In the genomic region with DNA sequence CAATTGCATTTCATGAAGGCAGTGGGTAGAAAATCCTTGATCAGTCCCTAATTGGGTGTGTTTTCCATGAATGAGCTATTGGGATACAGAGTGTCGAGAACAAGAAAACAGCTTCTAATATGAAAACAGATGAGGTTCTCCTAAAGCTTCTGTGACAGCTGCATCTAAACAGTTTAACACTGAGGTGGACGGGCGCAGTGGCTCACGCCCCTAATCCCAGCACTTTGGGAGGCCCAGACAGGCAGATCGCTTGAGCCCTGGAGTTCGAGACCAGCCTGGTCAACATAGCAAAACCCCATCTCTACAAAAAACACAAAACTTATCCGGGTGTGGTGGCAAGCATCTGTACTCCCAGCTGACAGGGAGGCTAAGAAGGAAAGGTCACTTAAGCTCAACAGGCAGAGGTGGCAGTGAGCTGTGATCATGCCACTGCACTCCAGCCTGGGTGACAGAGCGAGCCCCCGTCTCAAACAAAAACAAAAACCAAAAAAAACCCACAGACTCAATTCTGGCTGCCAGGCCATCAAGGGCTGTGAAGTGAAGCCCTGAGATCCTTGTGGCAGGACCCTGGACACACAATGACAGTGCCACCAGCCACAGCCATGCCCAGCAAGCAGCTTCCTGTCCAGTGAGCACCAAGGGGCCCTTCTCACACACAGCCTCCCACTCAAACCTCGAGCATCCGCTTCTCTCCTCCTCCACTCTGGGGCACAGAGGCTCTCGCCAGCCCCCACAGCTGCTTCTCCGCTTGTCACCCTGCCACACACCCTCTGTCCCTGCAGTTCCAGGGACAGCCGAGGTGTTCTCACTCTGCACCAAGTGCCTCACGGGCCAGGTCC, we compare ENCODE assay signal across 10 cellular contexts. TPM values are rescaled to one million over a fixed set of nuclear protein-coding genes. Genes with fewer than 3 reads are reported as not detected.
DNase-seq lines count a peak whose midpoint lies in the region; ATAC-seq and TF ChIP-seq lines count a peak whose summit lies in the region.
"Had no signal": no experiment of that assay in that cellular context is flagged by ENCODE, and none has a peak within 500 bp of the region (broad histone marks: within the 10 kb centered on the region; RNA-seq: fewer than 3 reads in every experiment).

No MANE protein-coding gene starts in this region.

- DNase-seq in CD4-positive, alpha-beta memory T cell = no peak
- peak; percentile 44 for DNase-seq in activated naive CD8-positive, alpha-beta T cell treated with anti-CD3 and anti-CD28 coated beads for 36 hours
- DNase-seq in neural crest cell (ENCODE audit: low read depth, low spot score) = no peak
- no peak for DNase-seq in kidney tubule cell (ENCODE audit: low spot score)
- DNase-seq in NCI-H1048 (lab: John Stamatoyannopoulos, UW) = no peak
- DNase-seq: DMS53, T1000 had no signal

- no peak overlapping the region for H2AFZ ChIP-seq in KMS-11 (ENCODE audit: low read depth)

- peak overlapping the region; percentile 44 to 91 (median 90) for H3K27ac Mint-ChIP-seq in CD4-positive, alpha-beta memory T cell
- peak overlapping the region; percentile 73 for H3K27ac Mint-ChIP-seq in activated naive CD8-positive, alpha-beta T cell treated with anti-CD3 and anti-CD28 coated beads for 36 hours
- H3K27ac Mint-ChIP-seq in neural crest cell (ENCODE audit: unreplicated experiment) = peak overlapping the region; percentile 88

- no peaks in the 10 kb centered on the region for H3K36me3 ChIP-seq in CD4-positive, alpha-beta memory T cell (ENCODE audit: insufficient read depth, low read length)
- H3K36me3 ChIP-seq in KMS-11 (ENCODE audit: insufficient read depth) = no peaks in the 10 kb centered on the region

- CTCF ChIA-PET in CD4-positive, alpha-beta memory T cell (lab: Charles Lee; ENCODE audit: partially characterized antibody) = interaction anchor here (1.1 to 1.8 kb wide), 4 partner anchors 9 to 111 kb away, joined by 3 to 5 read pairs (median 3); no protein-coding TSS in a partner anchor

- no peak for TF ChIP-seq CTCF in KMS-11 (conservative IDR thresholded peaks at IDR 0.05; ENCODE audit: low read depth, low read length)
- TF ChIP-seq CTCF in neural crest cell (conservative IDR thresholded peaks at IDR 0.05) = no peak

- peaks cover 100% of the 10 kb centered on the region for H3K79me2 ChIP-seq in KMS-11 (ENCODE audit: insufficient read depth, low read depth)

- no peak overlapping the region for H3K27ac ChIP-seq in CD4-positive, alpha-beta memory T cell (ENCODE audit: low read depth, low read length)
- peak overlapping the region; percentile 77; the same call in 1 of the 2 replicates for H3K27ac ChIP-seq in KMS-11

- no peaks in the 10 kb centered on the region for H3K27me3 ChIP-seq in CD4-positive, alpha-beta memory T cell (ENCODE audit: insufficient read depth, low read length)
- H3K27me3 ChIP-seq in KMS-11 (ENCODE audit: insufficient read depth, low read depth) = no peaks in the 10 kb centered on the region

- POLR2A ChIA-PET in CD4-positive, alpha-beta memory T cell (lab: Charles Lee; ENCODE audit: partially characterized antibody) = interaction anchor here (0.7 to 3.6 kb wide), 6 partner anchors 9 to 43 kb away, joined by 3 to 14 read pairs (median 4); a partner anchor contains a TSS

- ATAC-seq in HG03175 (IDR thresholded peaks at IDR 0.05; ENCODE audit: unreplicated experiment) (no peak), HG02885 (IDR thresholded peaks at IDR 0.05; ENCODE audit: poor library complexity, unreplicated experiment) (no peak)

- peaks cover 0 to 2% (median 0%) of the 10 kb centered on the region in 8 donors for H3K9me3 Mint-ChIP-seq in CD4-positive, alpha-beta memory T cell
- H3K9me3 Mint-ChIP-seq in activated naive CD8-positive, alpha-beta T cell treated with anti-CD3 and anti-CD28 coated beads for 36 hours = no peaks in the 10 kb centered on the region
- no peaks in the 10 kb centered on the region for H3K9me3 Mint-ChIP-seq in neural crest cell

- H3K4me1 ChIP-seq in CD4-positive, alpha-beta memory T cell (ENCODE audit: insufficient read depth, low read length) = peaks cover 100% of the 10 kb centered on the region
- H3K4me1 ChIP-seq in KMS-11 (ENCODE audit: low read depth, poor library complexity, severe bottlenecking) = peaks cover 99% of the 10 kb centered on the region

- H3K27me3 Mint-ChIP-seq in CD4-positive, alpha-beta memory T cell = no peaks in the 10 kb centered on the region
- no peaks in the 10 kb centered on the region for H3K27me3 Mint-ChIP-seq in activated naive CD8-positive, alpha-beta T cell treated with anti-CD3 and anti-CD28 coated beads for 36 hours
- no peaks in the 10 kb centered on the region for H3K27me3 Mint-ChIP-seq in neural crest cell (ENCODE audit: low read depth)

- H3K36me3 Mint-ChIP-seq in CD4-positive, alpha-beta memory T cell = no peaks in the 10 kb centered on the region
- peaks cover 12% of the 10 kb centered on the region for H3K36me3 Mint-ChIP-seq in activated naive CD8-positive, alpha-beta T cell treated with anti-CD3 and anti-CD28 coated beads for 36 hours
- no peaks in the 10 kb centered on the region for H3K36me3 Mint-ChIP-seq in neural crest cell (ENCODE audit: low read depth)

- H3K9ac ChIP-seq in KMS-11 = no peak overlapping the region

- peak overlapping the region; percentile 91 for H3K4me2 ChIP-seq in KMS-11

- intact Hi-C loops in CD4-positive, alpha-beta memory T cell (cut with micrococcal nuclease) = loop anchor here (5.0 kb wide), 1 partner anchor 84 kb away; no protein-coding TSS in a partner anchor

- peaks cover 48% of the 10 kb centered on the region for H4K20me1 ChIP-seq in KMS-11 (ENCODE audit: insufficient read depth)

- H3K9me3 ChIP-seq in CD4-positive, alpha-beta memory T cell (ENCODE audit: control insufficient read depth in 1 of 2, low read length in 2 of 2) = no peaks in the 10 kb centered on the region

- peak overlapping the region; percentile 48 to 90 (median 74) for H3K4me3 Mint-ChIP-seq in CD4-positive, alpha-beta memory T cell
- H3K4me3 Mint-ChIP-seq in activated naive CD8-positive, alpha-beta T cell treated with anti-CD3 and anti-CD28 coated beads for 36 hours = peak overlapping the region; percentile 69
- H3K4me3 Mint-ChIP-seq in neural crest cell = no peak overlapping the region

- no peak overlapping the region for H3K4me3 ChIP-seq in CD4-positive, alpha-beta memory T cell (ENCODE audit: low read length in 2 of 2)
- H3K4me3 ChIP-seq in KMS-11 (IDR thresholded peaks at IDR 0.05; ENCODE audit: insufficient read depth, low read depth, low read length) = no peak overlapping the region

- H3K4me1 Mint-ChIP-seq in CD4-positive, alpha-beta memory T cell = peaks cover 0 to 100% (median 81%) of the 10 kb centered on the region in 4 donors
- peaks cover 89% of the 10 kb centered on the region for H3K4me1 Mint-ChIP-seq in activated naive CD8-positive, alpha-beta T cell treated with anti-CD3 and anti-CD28 coated beads for 36 hours
- H3K4me1 Mint-ChIP-seq in neural crest cell = peaks cover 71% of the 10 kb centered on the region

RNA-seq across cellular contexts. Expression of a gene that starts 44.0 kb away (rescaled TPM):
- total RNA-seq in CD4-positive, alpha-beta memory T cell = 100 to 1,000 TPM; 229 to 246 TPM
- polyA plus RNA-seq in CD4-positive, alpha-beta memory T cell = 10 to 100 TPM in 1 of 2 donors, 1 to 10 TPM in 1; 3.9 to 49.7 TPM
- total RNA-seq in activated naive CD8-positive, alpha-beta T cell treated with anti-CD3 and anti-CD28 coated beads for 36 hours = 100 to 1,000 TPM; 129 to 142 TPM
- total RNA-seq in neural crest cell = 144 and 164 TPM in 2 replicates
